ENCODE assay signal across 8 cellular contexts in genomic region chr1:181021811-181022434, GRCh38. TPM values are rescaled to one million over a fixed set of nuclear protein-coding genes. Genes with fewer than 3 reads are reported as not detected.
DNase-seq lines count a peak whose midpoint lies in the region; ATAC-seq and TF ChIP-seq lines count a peak whose summit lies in the region.

No MANE protein-coding gene starts in this region.

- H3K9me3 ChIP-seq in neural cell (ENCODE audit: low read length), result no peaks in the 10 kb centered on the region

- H3K4me3 ChIP-seq in foreskin fibroblast (ENCODE audit: low read depth in 1 of 2, low read length in 2 of 2) (peak overlapping the region; percentile 78 to 83), neural cell (ENCODE audit: low read length) (peak overlapping the region; percentile 92)

- TF ChIP-seq CTCF in foreskin fibroblast (IDR thresholded peaks at IDR 0.05; ENCODE audit: low read depth, low read length) (no peak), neural cell (IDR thresholded peaks at IDR 0.05; ENCODE audit: poor library complexity, severe bottlenecking) (no peak)

- H3K4me2 ChIP-seq in neural cell (ENCODE audit: low read length), result peak overlapping the region; percentile 96

- H3K79me2 ChIP-seq in neural cell (replicated peaks; ENCODE audit: insufficient read depth, low read length), result peaks cover 44% of the 10 kb centered on the region

- no peak for TF ChIP-seq EP300 in neural cell (conservative IDR thresholded peaks at IDR 0.05; ENCODE audit: poor library complexity, severe bottlenecking)

- peak overlapping the region; percentile 84 for H2AFZ ChIP-seq in neural cell (ENCODE audit: low read depth, low read length)

- no peaks in the 10 kb centered on the region for H3K36me3 ChIP-seq in neural cell (ENCODE audit: insufficient read depth, low read length)

- H3K27me3 ChIP-seq in neural cell (ENCODE audit: insufficient read depth, low read depth, low read length), result no peaks in the 10 kb centered on the region

- peak; percentile 59 for DNase-seq in CMK (ENCODE audit: low read depth)
- DNase-seq in HT-29 (ENCODE audit: low spot score), result peak; percentile 63
- peak; percentile 76 for DNase-seq in RPMI8226
- peak in 3 of 4 experiments; percentile 21 to 36 (median 22) for DNase-seq in activated naive CD4-positive, alpha-beta T cell (lab: John Stamatoyannopoulos, UW)
- DNase-seq in foreskin fibroblast, result peak; percentile 73 to 88
- peak; percentile 62 for DNase-seq in superior temporal gyrus (ENCODE audit: extremely low spot score)

- no peaks in the 10 kb centered on the region for H3K9me2 ChIP-seq in neural cell (ENCODE audit: insufficient read depth, low read length)

- peak; percentile 28 for ATAC-seq in GM19467 (IDR thresholded peaks at IDR 0.05; ENCODE audit: unreplicated experiment)

- H3K9ac ChIP-seq in neural cell (ENCODE audit: low read length), result peak overlapping the region; percentile 90

- TF ChIP-seq RAD21 in neural cell (conservative IDR thresholded peaks at IDR 0.05), result no peak

- H3K27ac ChIP-seq in neural cell (ENCODE audit: low read length), result peak overlapping the region; percentile 90

- peaks cover 3% of the 10 kb centered on the region for H3F3A ChIP-seq in neural cell (ENCODE audit: insufficient read depth, low read length, poor library complexity, severe bottlenecking)

- no peaks in the 10 kb centered on the region for H4K20me1 ChIP-seq in neural cell (ENCODE audit: insufficient read depth)

TF ChIP-seq in neural cell, 6 proteins besides CTCF, POLR2A, EP300 and RAD21:
- peak; percentile 15 for TF ChIP-seq POLR2AphosphoS5 (IDR thresholded peaks at IDR 0.05)
- no peak for TF ChIP-seq TAF1 (IDR thresholded peaks at IDR 0.05; ENCODE audit: low read depth)

RNA-seq across cellular contexts. Expression of gene STX6, which starts 0.7 kb away (rescaled TPM):
- 11.2 and 11.5 TPM in 2 replicates for total RNA-seq in HT-29 (2014; rRNA removed; shearing (Covaris generic))
- 40.3 and 40.6 TPM in 2 replicates for polyA plus RNA-seq in neural cell
- polyA minus RNA-seq in neural cell, result 64.5 and 66.0 TPM in 2 replicates

RNA-seq across cellular contexts. Expression of gene MR1, which starts 11.9 kb away (rescaled TPM):
- 0.74 and 1.5 TPM in 2 replicates for total RNA-seq in HT-29 (2014; rRNA removed; shearing (Covaris generic))
- 0.32 TPM in 1 of 2 replicates, not detected in the other for polyA plus RNA-seq in neural cell
- not detected in 2 replicates for polyA minus RNA-seq in neural cell

Comparison
In these comparisons a context has a peak if more than half of its experiments do, and no peak if none do; other contexts are left out.
1. Peak in every context shown above with its lines: DNase-seq, ATAC-seq, H3K4me3 ChIP-seq and H3K27ac ChIP-seq.
2. DNase-seq: peak in every context shown above with its lines; median percentile 80 in foreskin fibroblast; 76 in RPMI8226; 63 in HT-29; 62 in superior temporal gyrus; 59 in CMK; 22 in activated naive CD4-positive, alpha-beta T cell.